34 cellular contexts compared by ENCODE assay signal in the genomic region with DNA sequence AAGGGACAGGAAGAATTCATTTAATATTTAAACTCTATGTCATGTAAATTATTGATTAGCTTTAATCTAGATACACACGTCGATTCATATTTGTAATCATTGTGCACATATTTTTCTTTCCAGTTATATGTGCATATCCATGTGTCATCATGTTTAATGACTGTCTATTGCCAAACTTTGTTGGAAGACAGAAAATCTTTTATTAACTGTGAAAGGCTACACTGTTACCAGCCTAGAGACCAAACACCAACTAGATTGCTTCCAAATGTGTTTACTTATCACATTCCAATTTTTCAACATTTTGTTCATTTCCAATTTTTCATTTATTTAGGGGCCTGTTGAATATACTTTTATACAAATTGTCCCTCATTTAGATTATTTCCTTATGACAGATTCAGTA.
"Had no signal": no experiment of that assay in that cellular context is flagged by ENCODE, and none has a peak within 500 bp of the region (broad histone marks: within the 10 kb centered on the region; RNA-seq: fewer than 3 reads in every experiment).

No MANE protein-coding gene starts in this region.

- H3K4me1 ChIP-seq: ascending aorta, body of pancreas, breast epithelium had no signal

- H3K4me3 ChIP-seq: adrenal gland, ascending aorta, body of pancreas, breast epithelium, cardiac muscle cell had no signal

- H3K27me3 ChIP-seq: adrenal gland, ascending aorta, body of pancreas, brain microvascular endothelial cell, breast epithelium had no signal

- H3K36me3 ChIP-seq: adrenal gland, ascending aorta, brain microvascular endothelial cell, breast epithelium, cardiac muscle cell had no signal

- FAIRE-seq: astrocyte, bronchial epithelial cell had no signal

- ATAC-seq: activated naive CD4-positive, alpha-beta T cell treated with anti-CD3 and anti-CD28 coated beads, Interleukin-2, amount 50 U/mL, for 72 hours; activated naive CD8-positive, alpha-beta T cell treated with anti-CD3 and anti-CD28 coated beads, Interleukin-2, amount 50 U/mL, for 24 hours; activated T-cell treated with anti-CD3 and anti-CD28 coated beads, Interleukin-2, amount 50 U/mL, for 4 hours; activated T-cell treated with anti-CD3 and anti-CD28 coated beads, Interleukin-2, amount 50 U/mL, for 72 hours; activated T-helper 17 cell treated with anti-CD3 and anti-CD28 coated beads, Interleukin-2, amount 50 U/mL, for 72 hours; body of pancreas had no signal

- H3K27ac ChIP-seq: adrenal gland, ascending aorta, body of pancreas, brain microvascular endothelial cell, breast epithelium, cardiac muscle cell had no signal

- DNase-seq: activated effector memory CD4-positive, alpha-beta T cell treated with anti-CD3 and anti-CD28 coated beads, Interleukin-2, amount 50 U/mL, for 16 hours; activated effector memory CD4-positive, alpha-beta T cell treated with Interleukin-2 at 50 U/mL for 16 hours; activated gamma-delta T cell; activated gamma-delta T cell treated with Interleukin-2 at 50 U/mL for 16 hours; activated naive CD4-positive, alpha-beta T cell; activated naive CD4-positive, alpha-beta T cell treated with anti-CD3 and anti-CD28 coated beads for 36 hours; activated naive CD4-positive, alpha-beta T cell treated with anti-CD3 and anti-CD28 coated beads, Interleukin-2, amount 10 ng/mL, durations not matched to agents 7 days and 5 days; activated naive CD4-positive, alpha-beta T cell treated with anti-CD3 and anti-CD28 coated beads, Interleukin-2, amount 50 U/mL, for 16 hours; activated naive CD4-positive, alpha-beta T cell treated with Interleukin-2 at 50 U/mL for 16 hours; activated naive CD8-positive, alpha-beta T cell treated with anti-CD3 and anti-CD28 coated beads for 36 hours; activated naive CD8-positive, alpha-beta T cell treated with anti-CD3 and anti-CD28 coated beads, Interleukin-2, amount 10 ng/mL, durations not matched to agents 7 days and 5 days; activated naive CD8-positive, alpha-beta T cell treated with anti-CD3 and anti-CD28 coated beads, Interleukin-2, amount 50 U/mL, for 24 hours; activated T-cell treated with anti-CD3 and anti-CD28 coated beads, Interleukin-2, amount 50 U/mL, for 1 hour; activated T-cell treated with anti-CD3 and anti-CD28 coated beads, Interleukin-2, amount 50 U/mL, for 24 hours; activated T-cell treated with anti-CD3 and anti-CD28 coated beads, Interleukin-2, amount 50 U/mL, for 4 hours; activated T-cell treated with anti-CD3 and anti-CD28 coated beads, Interleukin-2, amount 50 U/mL, for 48 hours; activated T-cell treated with anti-CD3 and anti-CD28 coated beads, Interleukin-2, amount 50 U/mL, for 72 hours; adrenal gland; amniotic stem cell; amygdala; anterior cingulate cortex; aorta; body of pancreas; brain microvascular endothelial cell; caudate nucleus; central memory CD4-positive, alpha-beta T cell; cerebellar nuclear complex had no signal

- H3K9me3 ChIP-seq: adrenal gland, ascending aorta, body of pancreas, breast epithelium had no signal
